9 cellular contexts compared by ENCODE assay signal in genomic region chr10:117137911-117138642, GRCh38. TPM values are rescaled to one million over a fixed set of nuclear protein-coding genes. Genes with fewer than 3 reads are reported as not detected.
DNase-seq lines count a peak whose midpoint lies in the region; ATAC-seq, FAIRE-seq and TF ChIP-seq lines count a peak whose summit lies in the region.
"Had no signal": no experiment of that assay in that cellular context is flagged by ENCODE, and none has a peak within 500 bp of the region (broad histone marks: within the 10 kb centered on the region; RNA-seq: fewer than 3 reads in every experiment).

Gene VAX1, minus strand, starts transcription at chr10:117138270. Its CDS starts 214 bp downstream, at chr10:117138056.

- H3K9ac ChIP-seq in skeletal muscle satellite cell (ENCODE audit: low read depth, low read length): no peak within 1 kb of the TSS

- H3K4me3 ChIP-seq in RWPE2 (ENCODE audit: severe bottlenecking) (peak within 1 kb of the TSS; percentile 19), hepatocyte (peak within 1 kb of the TSS; percentile 16), skeletal muscle satellite cell (ENCODE audit: low read length) (peak within 1 kb of the TSS; percentile 62)

- H3K79me2 ChIP-seq in hepatocyte: no peaks in the 10 kb centered on the region

- no peaks in the 10 kb centered on the region for H3K36me3 ChIP-seq in RWPE2 (ENCODE audit: low read depth)
- no peaks in the 10 kb centered on the region for H3K36me3 ChIP-seq in hepatocyte (replicated peaks; ENCODE audit: insufficient read depth, low read depth)
- no peaks in the 10 kb centered on the region for H3K36me3 ChIP-seq in skeletal muscle satellite cell (ENCODE audit: insufficient read depth, low read length)

- H3K9me2 ChIP-seq in hepatocyte (replicated peaks; ENCODE audit: insufficient read depth): no peaks in the 10 kb centered on the region

- H4K20me1 ChIP-seq in hepatocyte (ENCODE audit: insufficient read depth, poor library complexity, severe bottlenecking): no peaks in the 10 kb centered on the region

- no peak for FAIRE-seq in GM12891 (lab: Jason Lieb, UNC)
- FAIRE-seq: A204.1 had no signal

- peak within 1 kb of the TSS; percentile 56 for H2AFZ ChIP-seq in hepatocyte

- no peak for TF ChIP-seq POLR2A in GM12891 (IDR thresholded peaks at IDR 0.05; ENCODE audit: low read depth, low read length)

- DNase-seq in NCI-H1105 treated with DMSO at 0.1 percent for 48 hours (lab: John Stamatoyannopoulos, UW) (peak; percentile 9), NCI-H1105 (lab: John Stamatoyannopoulos, UW) (no peak), RWPE2 (ENCODE audit: low spot score) (no peak), hepatocyte (ENCODE audit: low spot score) (no peak), GM12891 (ENCODE audit: insufficient read length, low spot score) (no peak), foreskin melanocyte (no peak)

- TF ChIP-seq CTCF in RWPE2 (IDR thresholded peaks at IDR 0.05; ENCODE audit: poor library complexity, severe bottlenecking): no peak
- no peak for TF ChIP-seq CTCF in hepatocyte (IDR thresholded peaks at IDR 0.05; ENCODE audit: poor library complexity)

- WGBS in hepatocyte (ENCODE audit: low lambda C conversion rate, missing lambda C conversion rate): 2% methylated on average over 64 of the region's 65 CpGs

- peaks cover 95% of the 10 kb centered on the region for H3K27me3 ChIP-seq in RWPE2 (ENCODE audit: insufficient read depth, poor library complexity, severe bottlenecking)
- peaks cover 95% of the 10 kb centered on the region for H3K27me3 ChIP-seq in hepatocyte
- peaks cover 87% of the 10 kb centered on the region for H3K27me3 ChIP-seq in skeletal muscle satellite cell (ENCODE audit: control insufficient read depth, insufficient read depth, low read length)

- H3K4me1 ChIP-seq in RWPE2 (ENCODE audit: insufficient read depth, poor library complexity, severe bottlenecking): no peaks in the 10 kb centered on the region
- H3K4me1 ChIP-seq in hepatocyte (ENCODE audit: insufficient read depth): peaks cover 30% of the 10 kb centered on the region
- H3K4me1 ChIP-seq in skeletal muscle satellite cell (ENCODE audit: control insufficient read depth, insufficient read depth, low read length): peaks cover 15% of the 10 kb centered on the region

- H3K27ac ChIP-seq in RWPE2 (ENCODE audit: poor library complexity, severe bottlenecking) (no peak within 1 kb of the TSS), hepatocyte (no peak within 1 kb of the TSS)

- H3K9me3 ChIP-seq in RWPE2 (ENCODE audit: severe bottlenecking) (no peaks in the 10 kb centered on the region), hepatocyte (ENCODE audit: low read depth) (no peaks in the 10 kb centered on the region), skeletal muscle satellite cell (replicated peaks; ENCODE audit: low read length) (no peaks in the 10 kb centered on the region)

- H3K4me2 ChIP-seq in hepatocyte (peak within 1 kb of the TSS; percentile 95), skeletal muscle satellite cell (ENCODE audit: low read length) (peak within 1 kb of the TSS; percentile 86)

- ATAC-seq in RWPE2 (ENCODE audit: low read depth) (no peak; the same call in 2 of the 3 replicates), GM21619 (IDR thresholded peaks at IDR 0.05; ENCODE audit: unreplicated experiment) (no peak)

TF ChIP-seq in GM12891, 5 proteins besides CTCF, POLR2A, EP300 and RAD21:
- TF ChIP-seq TAF1 (IDR thresholded peaks at IDR 0.05; ENCODE audit: low read depth, low read length): no peak
- no peak for TF ChIP-seq PAX5 (IDR thresholded peaks at IDR 0.05; ENCODE audit: insufficient read depth, low read length, severe bottlenecking)
- no peak for TF ChIP-seq POLR2AphosphoS5 (IDR thresholded peaks at IDR 0.05; ENCODE audit: low read depth, low read length)
- no peak for TF ChIP-seq POU2F2 (IDR thresholded peaks at IDR 0.05; ENCODE audit: low read depth, low read length)
- TF ChIP-seq SPI1 (IDR thresholded peaks at IDR 0.05; ENCODE audit: low read depth, low read length): no peak

RNA-seq across cellular contexts. Expression of gene VAX1, which starts in this region (rescaled TPM):
- not detected in 2 replicates for total RNA-seq in hepatocyte
- polyA plus RNA-seq in hepatocyte: not detected in 2 replicates
- not detected in 2 replicates for total RNA-seq in skeletal muscle satellite cell (2012; rRNA removed)
- polyA plus RNA-seq in GM12891 (2012; ENCODE audit: low read depth, missing spikeins): not detected
